ENCODE assay signal across 8 cellular contexts in the genomic region with DNA sequence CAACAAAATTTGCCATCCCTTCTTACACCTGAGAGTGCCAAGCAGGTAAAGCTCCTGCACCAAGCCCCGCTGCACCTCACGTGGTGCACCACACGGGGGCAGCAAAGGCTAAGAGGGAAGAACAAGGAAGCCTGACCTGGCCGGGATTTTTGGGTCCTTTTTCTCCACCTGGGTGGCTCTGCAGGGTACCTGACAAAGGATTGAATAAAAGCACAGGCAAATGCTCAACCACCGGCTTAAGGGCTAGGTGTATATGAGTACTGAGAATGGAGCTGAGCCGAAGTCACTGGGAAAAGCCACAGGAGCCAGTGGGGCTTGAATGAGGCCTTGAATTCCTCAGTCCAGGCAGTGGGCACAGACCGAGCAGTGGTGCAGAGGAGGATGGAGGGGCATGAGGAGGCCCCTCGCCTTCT. TPM values are rescaled to one million over a fixed set of nuclear protein-coding genes. Genes with fewer than 3 reads are reported as not detected.
A peak's percentile ranks its signal among the peaks of the same experiment; 100 is the strongest.
DNase-seq lines count a peak whose midpoint lies in the region; ATAC-seq, FAIRE-seq and TF ChIP-seq lines count a peak whose summit lies in the region.

No MANE protein-coding gene starts in this region.

- no peaks in the 10 kb centered on the region for H3K9me3 ChIP-seq in OCI-LY3 (ENCODE audit: insufficient read depth, low read length)

- ATAC-seq in GM19463 (IDR thresholded peaks at IDR 0.05; ENCODE audit: unreplicated experiment): no peak

- no peaks in the 10 kb centered on the region; the same call in 1 of the 2 replicates for H3K27me3 ChIP-seq in OCI-LY3 (ENCODE audit: low read depth, low read length)

- H3K9ac ChIP-seq in OCI-LY3 (ENCODE audit: low read length): no peak overlapping the region; the same call in 1 of the 2 replicates

- no peaks in the 10 kb centered on the region for H3K36me3 ChIP-seq in OCI-LY3 (replicated peaks; ENCODE audit: low read depth, low read length)

- TF ChIP-seq CTCF in OCI-LY3 (IDR thresholded peaks at IDR 0.05; ENCODE audit: low read depth, low read length) (peak; percentile 99), fibroblast of villous mesenchyme (IDR thresholded peaks at IDR 0.05; ENCODE audit: insufficient read depth, low read depth, low read length) (peak; percentile 94)

- H2AFZ ChIP-seq in OCI-LY3 (ENCODE audit: low read depth, low read length): peak overlapping the region; percentile 36; the same call in 1 of the 2 replicates

- H3K4me1 ChIP-seq in OCI-LY3 (ENCODE audit: low read length): peaks cover 69% of the 10 kb centered on the region

- peak; percentile 71 for DNase-seq in GM03348 (ENCODE audit: low spot score)
- peak; percentile 11 for DNase-seq in HTR-8/SVneo (ENCODE audit: insufficient read length, low spot score)
- DNase-seq in activated T-helper 1 cell treated with Interleukin-2 at 50 U/mL for 16 hours (ENCODE audit: low read depth): peak; percentile 4
- peak; percentile 38 for DNase-seq in fibroblast of villous mesenchyme (ENCODE audit: low read depth)
- DNase-seq in occipital lobe (lab: John Stamatoyannopoulos, UW): peak; percentile 25
- DNase-seq in ureter (ENCODE audit: low spot score): peak; percentile 81

- H4K20me1 ChIP-seq in OCI-LY3 (ENCODE audit: insufficient read depth, low read length): no peaks in the 10 kb centered on the region

- peak overlapping the region; percentile 82 for H3K4me2 ChIP-seq in OCI-LY3 (ENCODE audit: low read length)

- H3K4me3 ChIP-seq in OCI-LY3 (ENCODE audit: low read length) (peak overlapping the region; percentile 56), fibroblast of villous mesenchyme (ENCODE audit: low read depth, low read length) (no peak overlapping the region)

- FAIRE-seq in HTR-8/SVneo (lab: Jason Lieb, UNC): no peak

- H3K27ac ChIP-seq in OCI-LY3 (ENCODE audit: low read length): no peak overlapping the region

- no peaks in the 10 kb centered on the region for H3K79me2 ChIP-seq in OCI-LY3 (ENCODE audit: low read length)

RNA-seq across cellular contexts. Expression of a gene that starts 36.4 kb away (rescaled TPM):
- total RNA-seq in fibroblast of villous mesenchyme (13.2 and 14.2 TPM in 2 replicates), occipital lobe (31.8 TPM), ureter (4.6 TPM)

Comparison
In these comparisons a context has a peak if more than half of its experiments do, and no peak if none do; other contexts are left out.
1. DNase-seq: peak in every context shown above with its lines; median percentile 81 in ureter; 71 in GM03348; 38 in fibroblast of villous mesenchyme; 25 in occipital lobe; 11 in HTR-8/SVneo; 4 in activated T-helper 1 cell treated with Interleukin-2 at 50 U/mL for 16 hours.